Comparison of ENCODE assay signal across 1 cellular context in the genomic region with DNA sequence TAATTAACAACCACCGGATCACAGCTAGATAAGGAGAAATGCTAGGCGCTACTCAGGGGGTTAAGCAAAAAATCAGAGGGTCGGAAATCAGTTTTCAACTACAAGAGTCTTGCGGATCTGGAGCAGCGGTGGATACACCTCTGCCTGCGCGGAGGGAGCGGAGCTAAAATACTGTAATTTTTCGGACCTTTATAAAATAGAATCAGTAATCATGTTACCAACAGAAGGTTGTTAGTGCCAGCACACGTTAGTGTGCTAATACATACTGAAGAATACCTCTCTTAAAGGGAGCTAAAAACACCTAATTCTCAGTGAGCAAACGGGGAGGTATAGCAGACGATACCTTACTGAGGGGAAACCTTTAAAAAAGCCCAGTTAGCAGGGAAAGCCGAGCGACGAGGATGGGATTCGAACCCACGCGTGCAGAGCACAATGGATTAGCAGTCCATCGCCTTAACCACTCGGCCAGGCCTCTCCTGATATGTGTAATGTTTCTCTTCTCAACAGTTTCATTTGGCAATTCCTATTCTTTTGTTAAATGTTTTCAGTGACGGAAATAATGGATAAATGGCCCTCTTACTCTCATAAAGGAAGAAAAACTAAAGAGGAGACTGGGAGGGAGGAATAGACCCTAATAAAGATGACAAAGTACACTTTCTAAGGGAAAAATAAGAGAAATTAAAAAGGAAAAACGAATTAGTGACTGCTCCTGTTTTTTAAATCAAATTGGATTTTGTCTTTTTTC.
TF ChIP-seq lines count a peak whose summit lies in the region.

No MANE protein-coding gene starts in this region.

TF ChIP-seq in GM23338, 12 proteins besides CTCF, POLR2A, EP300 and RAD21:
- TF ChIP-seq CREB1 (CRISPR knock-in tag; IDR thresholded peaks at IDR 0.05; ENCODE audit: low read depth): peak; percentile 27; the same call in 1 of the 2 replicates
- TF ChIP-seq STAT1 (IDR thresholded peaks at IDR 0.05; ENCODE audit: unreplicated experiment): no peak
- TF ChIP-seq ZNF114 (CRISPR knock-in tag; IDR thresholded peaks at IDR 0.05): no peak
